Comparison of ENCODE assay signal across 19 cellular contexts in genomic region chr5:55897206-55897894, GRCh38. TPM values are rescaled to one million over a fixed set of nuclear protein-coding genes. Genes with fewer than 3 reads are reported as not detected.
DNase-seq lines count a peak whose midpoint lies in the region; ATAC-seq, FAIRE-seq and TF ChIP-seq lines count a peak whose summit lies in the region.
"Had no signal": no experiment of that assay in that cellular context is flagged by ENCODE, and none has a peak within 500 bp of the region (broad histone marks: within the 10 kb centered on the region; RNA-seq: fewer than 3 reads in every experiment).

No MANE protein-coding gene starts in this region.

- H3K79me2 ChIP-seq in astrocyte (ENCODE audit: insufficient read depth, low read length) = no peaks in the 10 kb centered on the region
- no peaks in the 10 kb centered on the region for H3K79me2 ChIP-seq in HepG2 (ENCODE audit: insufficient read depth, low read length)

- DNase-seq in IMR-90 = no peak
- DNase-seq in astrocyte (ENCODE audit: low read depth) = no peak
- DNase-seq in HepG2 (ENCODE audit: low spot score) = no peak
- DNase-seq in activated CD4-positive, alpha-beta memory T cell treated with anti-CD3 and anti-CD28 coated beads, Interleukin-2, amount 10 ng/mL, durations not matched to agents 7 days and 5 days = no peak
- DNase-seq in activated CD8-positive, alpha-beta memory T cell treated with anti-CD3 and anti-CD28 coated beads, Interleukin-2, amount 50 U/mL, for 48 hours = no peak
- DNase-seq in GF-D8 (lab: John Stamatoyannopoulos, UW) = no peak
- DNase-seq: activated CD4-positive, CD25-positive, alpha-beta regulatory T cell treated with anti-CD3 and anti-CD28 coated beads, Interleukin-2, amount 50 U/mL, for 72 hours; hypothalamus; KG1; kidney; lower lobe of right lung; pancreas; right lobe of liver; stimulated activated CD4-positive, alpha-beta T cell treated with anti-CD3 and anti-CD28 coated beads, Interleukin-1b, Interleukin-23, amount 100 ng/mL, for 48 hours; transverse colon had no signal

- H4K5ac ChIP-seq in IMR-90 (ENCODE audit: low read depth, low read length) = no peak overlapping the region

- no peaks in the 10 kb centered on the region for H3K27me3 Mint-ChIP-seq in astrocyte (ENCODE audit: low read depth, unreplicated experiment)
- peaks cover 8% of the 10 kb centered on the region for H3K27me3 Mint-ChIP-seq in activated CD4-positive, alpha-beta memory T cell treated with anti-CD3 and anti-CD28 coated beads, Interleukin-2, amount 10 ng/mL, durations not matched to agents 7 days and 5 days

- CTCF ChIA-PET in IMR-90 (lab: Yijun Ruan, JAX) = no interaction called here
- CTCF ChIA-PET in HepG2 (lab: Yijun Ruan, JAX; ENCODE audit: low intra/inter-chr PET ratio, low total read pairs) = no interaction called here
- CTCF ChIA-PET in activated CD4-positive, alpha-beta memory T cell treated with anti-CD3 and anti-CD28 coated beads, Interleukin-2, amount 10 ng/mL, durations not matched to agents 7 days and 5 days (lab: Charles Lee) = no interaction called here

- H3K14ac ChIP-seq in IMR-90 (replicated peaks; ENCODE audit: low read depth, low read length) = no peak overlapping the region

- no peak for TF ChIP-seq EP300 in HepG2 (IDR thresholded peaks at IDR 0.05; ENCODE audit: low read depth in 2 of 2, low read length in 2 of 2)
- TF ChIP-seq EP300 in HepG2 (CRISPR knock-in tag; IDR thresholded peaks at IDR 0.05; ENCODE audit: borderline replicate concordance) = no peak

- TF ChIP-seq RAD21 in IMR-90 (IDR thresholded peaks at IDR 0.05; ENCODE audit: low read length) = no peak
- no peak for TF ChIP-seq RAD21 in HepG2 (CRISPR knock-in tag; IDR thresholded peaks at IDR 0.05)

- POLR2A ChIA-PET in IMR-90 (lab: Charles Lee; ENCODE audit: unreplicated experiment) = no interaction called here
- POLR2A ChIA-PET in HepG2 (lab: Yijun Ruan, JAX) = no interaction called here
- POLR2A ChIA-PET in activated CD4-positive, alpha-beta memory T cell treated with anti-CD3 and anti-CD28 coated beads, Interleukin-2, amount 10 ng/mL, durations not matched to agents 7 days and 5 days (lab: Charles Lee) = no interaction called here

- no peak for TF ChIP-seq POLR2A in IMR-90 (IDR thresholded peaks at IDR 0.05; ENCODE audit: low read depth, low read length)
- TF ChIP-seq POLR2A in HepG2 (IDR thresholded peaks at IDR 0.05; ENCODE audit: insufficient read depth in 1 of 2, low read depth in 2 of 2, low read length in 2 of 2) = no peak

- peak overlapping the region; percentile 51; the same call in 1 of the 2 replicates for H2AK5ac ChIP-seq in IMR-90 (ENCODE audit: low read depth, low read length)

- TF ChIP-seq CTCF in IMR-90 (conservative IDR thresholded peaks at IDR 0.05; ENCODE audit: low read depth, low read length) (no peak), astrocyte (IDR thresholded peaks at IDR 0.05; ENCODE audit: insufficient read depth, low read depth, low read length) (no peak), HepG2 (CRISPR knock-in tag; IDR thresholded peaks at IDR 0.05) (no peak)

- H3K27ac ChIP-seq in IMR-90 (ENCODE audit: insufficient read depth, low read length) (no peak overlapping the region), astrocyte (ENCODE audit: low read depth, low read length) (peak overlapping the region; percentile 58), HepG2 (ENCODE audit: extremely low read length, insufficient read depth, low read length) (no peak overlapping the region), subcutaneous abdominal adipose tissue (ENCODE audit: low read depth, low read length) (no peak overlapping the region)
- H3K27ac ChIP-seq: dorsolateral prefrontal cortex, lower lobe of right lung, pancreas, right lobe of liver, transverse colon had no signal

- H3K9me1 ChIP-seq in IMR-90 (ENCODE audit: insufficient read depth, low read length) = peaks cover 8% of the 10 kb centered on the region; the same call in 1 of the 2 replicates

- H2BK120ac ChIP-seq in IMR-90 (ENCODE audit: low read depth, low read length) = peak overlapping the region; percentile 25; the same call in 1 of the 2 replicates

- BruUV-seq in IMR-90 (replicated peaks; lab: Mats Ljungman, UMichigan) (no TSS peak), HepG2 (replicated peaks; lab: Mats Ljungman, UMichigan) (no TSS peak)

- peak overlapping the region; percentile 48 for H2AK9ac ChIP-seq in IMR-90 (replicated peaks; ENCODE audit: low read depth, low read length, poor library complexity)

- intact Hi-C loops in IMR-90 (cut with micrococcal nuclease) (no loop called here), HepG2 (cut with micrococcal nuclease; ENCODE audit: unreplicated experiment) (no loop called here)

- no peak overlapping the region for H4K91ac ChIP-seq in IMR-90 (ENCODE audit: insufficient read depth, low read depth, low read length)

- H4K20me1 ChIP-seq in IMR-90 (ENCODE audit: insufficient read depth, low read length) (no peaks in the 10 kb centered on the region), astrocyte (ENCODE audit: insufficient read depth, low read length) (no peaks in the 10 kb centered on the region), HepG2 (ENCODE audit: insufficient read depth, low read length) (no peaks in the 10 kb centered on the region)

- peaks cover 6% of the 10 kb centered on the region for H3K4me1 ChIP-seq in IMR-90 (ENCODE audit: control insufficient read depth, insufficient read depth, low read length)
- H3K4me1 ChIP-seq in astrocyte (ENCODE audit: insufficient read depth, low read length) = peaks cover 18% of the 10 kb centered on the region
- H3K4me1 ChIP-seq in HepG2 (ENCODE audit: insufficient read depth, low read length) = peaks cover 12% of the 10 kb centered on the region
- peaks cover 2 to 12% (median 8%) of the 10 kb centered on the region in 5 donors for H3K4me1 ChIP-seq in subcutaneous abdominal adipose tissue (ENCODE audit: control insufficient read depth in 5 of 5, insufficient read depth in 5 of 5, low read length in 5 of 5)
- H3K4me1 ChIP-seq: lower lobe of right lung, pancreas, right lobe of liver, transverse colon had no signal

- FAIRE-seq in astrocyte (lab: Jason Lieb, UNC) = peak; percentile 93
- FAIRE-seq in HepG2 (lab: Jason Lieb, UNC) = no peak
- FAIRE-seq: pancreas had no signal

- ATAC-seq in IMR-90 (ENCODE audit: low read depth) (no peak; the same call in 1 of the 2 replicates), HepG2 (peak; percentile 76)
- ATAC-seq: activated naive CD8-positive, alpha-beta T cell treated with anti-CD3 and anti-CD28 coated beads, Interleukin-2, amount 50 U/mL, for 24 hours had no signal

- H4K8ac ChIP-seq in IMR-90 (ENCODE audit: low read depth in 2 of 2, low read length in 2 of 2) = no peak overlapping the region

- in situ Hi-C loops in IMR-90 (cut with MboI; ENCODE audit: low sequenced_read_pairs) = no loop called here
- in situ Hi-C loops in HepG2 (cut with HindIII; ENCODE audit: extremely low pct_ligation_motif_present, low pct_unique_long_range_greater_than_20kb) = no loop called here

- H2BK20ac ChIP-seq in IMR-90 (ENCODE audit: low read depth, low read length) = peak overlapping the region; percentile 7; the same call in 1 of the 2 replicates

- no peak overlapping the region for H3K23ac ChIP-seq in IMR-90 (ENCODE audit: low read depth, low read length)

- no peaks in the 10 kb centered on the region for H3K79me1 ChIP-seq in IMR-90 (ENCODE audit: low read depth in 1 of 2, low read length in 2 of 2)

- H2BK15ac ChIP-seq in IMR-90 (ENCODE audit: low read depth, low read length) = no peak overlapping the region

- H3K27ac Mint-ChIP-seq in astrocyte (ENCODE audit: unreplicated experiment) = peak overlapping the region; percentile 64
- H3K27ac Mint-ChIP-seq in activated CD4-positive, alpha-beta memory T cell treated with anti-CD3 and anti-CD28 coated beads, Interleukin-2, amount 10 ng/mL, durations not matched to agents 7 days and 5 days = no peak overlapping the region
- H3K27ac Mint-ChIP-seq: activated naive CD8-positive, alpha-beta T cell treated with anti-CD3 and anti-CD28 coated beads, Interleukin-2, amount 50 U/mL, for 24 hours had no signal

- H3K18ac ChIP-seq in IMR-90 (ENCODE audit: low read depth, low read length) = no peak overlapping the region

- no peak overlapping the region for H2BK5ac ChIP-seq in IMR-90 (ENCODE audit: low read depth, low read length, poor library complexity, severe bottlenecking)

- dilution Hi-C loops in IMR-90 (cut with HindIII; ENCODE audit: low sequenced_read_pairs, unreplicated experiment) = no loop called here

- peak overlapping the region; percentile 44 for H2AFZ ChIP-seq in IMR-90 (replicated peaks; ENCODE audit: low read length, poor library complexity)
- H2AFZ ChIP-seq in astrocyte (ENCODE audit: low read depth, low read length) = peak overlapping the region; percentile 56
- H2AFZ ChIP-seq in HepG2 (ENCODE audit: low read length) = peak overlapping the region; percentile 92

- H3K9me3 ChIP-seq in IMR-90 (ENCODE audit: control insufficient read depth, insufficient read depth, low read length) (no peaks in the 10 kb centered on the region), astrocyte (ENCODE audit: insufficient read depth, low read depth, low read length) (no peaks in the 10 kb centered on the region), HepG2 (ENCODE audit: low read length) (no peaks in the 10 kb centered on the region), subcutaneous abdominal adipose tissue (ENCODE audit: control insufficient read depth in 5 of 5, low read length in 5 of 5) (no peaks in the 10 kb centered on the region)
- H3K9me3 ChIP-seq: lower lobe of right lung, pancreas, right lobe of liver, transverse colon had no signal

- no peak overlapping the region for H3K4me2 ChIP-seq in IMR-90 (ENCODE audit: low read depth, low read length)
- peak overlapping the region; percentile 83 for H3K4me2 ChIP-seq in astrocyte (ENCODE audit: low read length)
- peak overlapping the region; percentile 94 for H3K4me2 ChIP-seq in HepG2 (ENCODE audit: low read depth, low read length)

- no peak overlapping the region for H3K56ac ChIP-seq in IMR-90 (ENCODE audit: extremely low read depth, insufficient read depth, low read length)

- H3K27me3 ChIP-seq in IMR-90 (ENCODE audit: control insufficient read depth, insufficient read depth, low read length) = no peaks in the 10 kb centered on the region
- no peaks in the 10 kb centered on the region for H3K27me3 ChIP-seq in astrocyte (ENCODE audit: insufficient read depth, low read length)
- H3K27me3 ChIP-seq in HepG2 (ENCODE audit: control insufficient read depth in 1 of 2, insufficient read depth in 2 of 2, low read length in 2 of 2) = no peaks in the 10 kb centered on the region; a peak in 1 of 5 replicates
- no peaks in the 10 kb centered on the region for H3K27me3 ChIP-seq in subcutaneous abdominal adipose tissue (ENCODE audit: control insufficient read depth in 5 of 5, insufficient read depth in 4 of 5, low read length in 5 of 5)
- H3K27me3 ChIP-seq: pancreas, right lobe of liver, transverse colon had no signal

- H3K9ac ChIP-seq in IMR-90 (ENCODE audit: low read depth, low read length) (no peak overlapping the region), astrocyte (ENCODE audit: low read length) (peak overlapping the region; percentile 48), HepG2 (ENCODE audit: insufficient read depth, low read depth, low read length) (peak overlapping the region; percentile 26; the same call in 1 of the 2 replicates), subcutaneous abdominal adipose tissue (ENCODE audit: low read length in 5 of 5) (no peak overlapping the region)

- peaks cover 21% of the 10 kb centered on the region for H3K4me1 Mint-ChIP-seq in astrocyte (ENCODE audit: low read depth, unreplicated experiment)
- H3K4me1 Mint-ChIP-seq in activated CD4-positive, alpha-beta memory T cell treated with anti-CD3 and anti-CD28 coated beads, Interleukin-2, amount 10 ng/mL, durations not matched to agents 7 days and 5 days = peaks cover 30% of the 10 kb centered on the region

- H3K4me3 Mint-ChIP-seq in astrocyte (ENCODE audit: unreplicated experiment) = no peak overlapping the region
- H3K4me3 Mint-ChIP-seq in activated CD4-positive, alpha-beta memory T cell treated with anti-CD3 and anti-CD28 coated beads, Interleukin-2, amount 10 ng/mL, durations not matched to agents 7 days and 5 days = no peak overlapping the region
- H3K4me3 Mint-ChIP-seq: activated naive CD8-positive, alpha-beta T cell treated with anti-CD3 and anti-CD28 coated beads, Interleukin-2, amount 50 U/mL, for 24 hours had no signal

- H3K4me3 ChIP-seq in IMR-90 (ENCODE audit: insufficient read depth, low read depth, low read length) = no peak overlapping the region
- H3K4me3 ChIP-seq in astrocyte (ENCODE audit: insufficient read depth, low read depth, low read length) = peak overlapping the region; percentile 11
- H3K4me3 ChIP-seq in HepG2 (replicated peaks in 1 of 3; ENCODE audit: insufficient read depth in 1 of 3, low read depth in 2 of 3, low read length in 3 of 3) = peak overlapping the region; percentile 54 to 70 (median 62)
- H3K4me3 ChIP-seq in subcutaneous abdominal adipose tissue (ENCODE audit: low read depth in 1 of 5, low read length in 5 of 5) = peak overlapping the region in 3 of 5 donors; percentile 17 to 37 (median 29)
- H3K4me3 ChIP-seq: lower lobe of right lung, pancreas, right lobe of liver, transverse colon had no signal

- no peaks in the 10 kb centered on the region for H3K36me3 Mint-ChIP-seq in astrocyte (ENCODE audit: low read depth, unreplicated experiment)
- H3K36me3 Mint-ChIP-seq in activated CD4-positive, alpha-beta memory T cell treated with anti-CD3 and anti-CD28 coated beads, Interleukin-2, amount 10 ng/mL, durations not matched to agents 7 days and 5 days (ENCODE audit: low read depth) = no peaks in the 10 kb centered on the region

- peak overlapping the region; percentile 51; the same call in 1 of the 2 replicates for H3K4ac ChIP-seq in IMR-90 (ENCODE audit: low read depth, low read length)

- H3K36me3 ChIP-seq in IMR-90 (ENCODE audit: control insufficient read depth, insufficient read depth, low read length) (no peaks in the 10 kb centered on the region), astrocyte (ENCODE audit: insufficient read depth, low read length) (no peaks in the 10 kb centered on the region), HepG2 (replicated peaks in 1 of 2; ENCODE audit: control insufficient read depth in 1 of 2, insufficient read depth in 2 of 2, low read length in 2 of 2) (no peaks in the 10 kb centered on the region), subcutaneous abdominal adipose tissue (ENCODE audit: control insufficient read depth in 5 of 5, insufficient read depth in 5 of 5, low read length in 5 of 5) (no peaks in the 10 kb centered on the region)
- H3K36me3 ChIP-seq: lower lobe of right lung, pancreas, right lobe of liver, transverse colon had no signal

- 100% methylated on average over 1 of the region's 8 CpGs; no CpG with 5 or more reads in 1 of the 2 experiments for WGBS in IMR-90 (ENCODE audit: extremely low coverage in 2 of 2, insufficient read length in 1 of 2), 2 experiments
- 13% methylated on average over 8 of the region's 8 CpGs for WGBS in HepG2 (ENCODE audit: low lambda C conversion rate)

- no peaks in the 10 kb centered on the region for H3K9me3 Mint-ChIP-seq in astrocyte (ENCODE audit: unreplicated experiment)
- peaks cover 3% of the 10 kb centered on the region for H3K9me3 Mint-ChIP-seq in activated CD4-positive, alpha-beta memory T cell treated with anti-CD3 and anti-CD28 coated beads, Interleukin-2, amount 10 ng/mL, durations not matched to agents 7 days and 5 days
- H3K9me3 Mint-ChIP-seq: activated naive CD8-positive, alpha-beta T cell treated with anti-CD3 and anti-CD28 coated beads, Interleukin-2, amount 50 U/mL, for 24 hours had no signal

RNA-seq across cellular contexts. Expression of gene IL31RA, which starts 46.2 kb away (rescaled TPM):
- 0.56 and 0.90 TPM in 2 replicates for total RNA-seq in IMR-90 (2012; rRNA removed)
- polyA plus RNA-seq in IMR-90 (2012; rRNA removed) = 0.34 and 0.39 TPM in 2 replicates
- 0.10 and 0.13 TPM in 2 replicates for polyA plus RNA-seq in IMR-90 (2012; cell fraction: cytosol; rRNA removed)
- 0.07 and 0.80 TPM in 2 replicates for polyA plus RNA-seq in IMR-90 (2012; cell fraction: nucleus; rRNA removed; ENCODE audit: low replicate concordance)
- total RNA-seq in astrocyte = 4.7 and 5.7 TPM in 2 replicates
- total RNA-seq in HepG2 (2016; rRNA removed; fragmentation: Illumina TruSeq; extraction: Trizol) = not detected in 2 replicates
- not detected in 2 replicates for total RNA-seq in HepG2 (2016; cell fraction: cytosol; rRNA removed; fragmentation: Illumina TruSeq; extraction: Trizol; ENCODE audit: low read depth)
- 0.06 and 0.07 TPM in 2 replicates for total RNA-seq in HepG2 (2016; cell fraction: insoluble cytoplasmic fraction; rRNA removed; fragmentation: Illumina TruSeq; extraction: Trizol)
- total RNA-seq in HepG2 (2016; cell fraction: membrane; rRNA removed; fragmentation: Illumina TruSeq; extraction: Trizol) = not detected in 2 replicates
- total RNA-seq in HepG2 (2016; cell fraction: nucleus; rRNA removed; fragmentation: Illumina TruSeq; extraction: Trizol) = not detected in 2 replicates
- 0.05 TPM in 1 of 2 replicates, not detected in the other for polyA plus RNA-seq in HepG2 (2011; rRNA removed)
- polyA plus RNA-seq in HepG2 (2011; cell fraction: cytosol; rRNA removed) = 0.06 TPM in 1 of 2 replicates, not detected in the other
- not detected in 2 replicates for polyA plus RNA-seq in HepG2 (2011; cell fraction: nucleus; rRNA removed)
- polyA plus RNA-seq in HepG2 (2012) = 0.11 TPM in 1 of 2 replicates, not detected in the other
- not detected in 2 replicates for polyA plus RNA-seq in HepG2 (2016; cell fraction: cytosol; fragmentation: Illumina TruSeq; extraction: Trizol; ENCODE audit: low read depth)
- not detected in 2 replicates for polyA plus RNA-seq in HepG2 (2016; cell fraction: insoluble cytoplasmic fraction; fragmentation: Illumina TruSeq; extraction: Trizol; ENCODE audit: low read depth)
- polyA plus RNA-seq in HepG2 (2016; cell fraction: membrane; fragmentation: Illumina TruSeq; extraction: Trizol; ENCODE audit: low read depth) = not detected in 2 replicates
- polyA plus RNA-seq in HepG2 (2016; cell fraction: nucleus; fragmentation: Illumina TruSeq; extraction: Trizol; ENCODE audit: insufficient read depth, low read depth) = not detected in 2 replicates
- polyA minus RNA-seq in HepG2 (2011; rRNA and poly(A)+ RNA removed; ENCODE audit: low replicate concordance) = not detected in 2 replicates
- not detected in 2 replicates for polyA minus RNA-seq in HepG2 (2011; cell fraction: cytosol; rRNA and poly(A)+ RNA removed)
- polyA minus RNA-seq in HepG2 (2011; cell fraction: nucleus; rRNA and poly(A)+ RNA removed) = not detected in 2 replicates
- total RNA-seq in activated CD4-positive, alpha-beta memory T cell treated with anti-CD3 and anti-CD28 coated beads, Interleukin-2, amount 10 ng/mL, durations not matched to agents 7 days and 5 days = under 1 TPM; 0.15 to 0.28 TPM
- total RNA-seq: frontal cortex, lower lobe of right lung, right lobe of liver, transverse colon had no signal

Comparison
In these comparisons a context has a peak if more than half of its experiments do, and no peak if none do; other contexts are left out.
1. H3K9ac ChIP-seq: peak in astrocyte (single experiment) and HepG2 (single experiment); none in IMR-90 (single experiment) and subcutaneous abdominal adipose tissue (0 of 5).
2. Peak in every context shown above with its lines, with median percentiles within 50 percentile points of each other: H2AFZ ChIP-seq.